Comparison of ENCODE assay signal across 1 cellular context in the genomic region with DNA sequence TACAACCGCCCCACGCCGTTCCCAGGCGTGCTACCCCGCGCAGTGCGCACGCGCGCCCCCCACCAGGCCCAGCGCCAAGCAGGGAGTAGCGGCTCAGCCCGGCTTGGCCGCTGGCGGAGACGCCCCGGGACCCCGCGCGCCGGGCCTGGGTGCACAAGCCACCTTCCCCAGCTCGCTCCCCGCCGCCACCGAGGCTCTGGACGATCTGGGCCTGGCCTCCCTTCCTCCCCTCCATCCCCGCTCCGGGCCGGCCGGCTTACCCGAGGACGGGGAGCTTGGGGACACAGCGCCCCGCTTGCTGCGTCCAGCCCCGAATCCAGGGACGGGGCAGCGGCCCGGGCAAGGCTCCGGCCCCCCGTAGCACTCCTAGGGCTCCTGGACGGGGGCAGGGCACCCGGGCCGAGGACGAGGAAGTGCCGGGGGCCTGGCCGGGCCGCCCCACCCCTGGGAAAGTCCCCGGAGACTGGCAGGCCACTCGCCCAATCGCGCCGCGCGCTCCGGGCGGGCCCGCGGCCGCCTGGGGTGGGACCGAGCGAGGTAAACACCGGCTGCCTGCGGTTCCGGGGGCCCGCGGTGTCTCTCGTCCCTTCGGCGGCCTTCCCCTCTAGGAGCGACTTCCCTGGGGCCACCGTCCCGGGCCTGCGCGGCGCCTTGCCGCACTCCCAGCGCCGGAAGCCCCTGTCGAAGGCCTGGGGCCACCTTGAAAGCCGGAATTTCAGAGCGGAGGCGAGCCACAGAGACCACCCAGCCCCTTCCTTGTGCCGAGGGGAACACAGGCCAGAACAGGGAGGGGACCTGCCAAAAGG.
TF ChIP-seq lines count a peak whose summit lies in the region.

A gene with protein sequence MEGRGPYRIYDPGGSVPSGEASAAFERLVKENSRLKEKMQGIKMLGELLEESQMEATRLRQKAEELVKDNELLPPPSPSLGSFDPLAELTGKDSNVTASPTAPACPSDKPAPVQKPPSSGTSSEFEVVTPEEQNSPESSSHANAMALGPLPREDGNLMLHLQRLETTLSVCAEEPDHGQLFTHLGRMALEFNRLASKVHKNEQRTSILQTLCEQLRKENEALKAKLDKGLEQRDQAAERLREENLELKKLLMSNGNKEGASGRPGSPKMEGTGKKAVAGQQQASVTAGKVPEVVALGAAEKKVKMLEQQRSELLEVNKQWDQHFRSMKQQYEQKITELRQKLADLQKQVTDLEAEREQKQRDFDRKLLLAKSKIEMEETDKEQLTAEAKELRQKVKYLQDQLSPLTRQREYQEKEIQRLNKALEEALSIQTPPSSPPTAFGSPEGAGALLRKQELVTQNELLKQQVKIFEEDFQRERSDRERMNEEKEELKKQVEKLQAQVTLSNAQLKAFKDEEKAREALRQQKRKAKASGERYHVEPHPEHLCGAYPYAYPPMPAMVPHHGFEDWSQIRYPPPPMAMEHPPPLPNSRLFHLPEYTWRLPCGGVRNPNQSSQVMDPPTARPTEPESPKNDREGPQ (minus strand): TSS at position 415 of the 806 bp plus-strand sequence. CDS start 15,939 bp downstream, outside the sequence.

TF ChIP-seq in HEK293, 187 proteins besides CTCF, POLR2A, EP300 and RAD21 (continued from another document and continues in another):
- TF ChIP-seq ZNF830 (tag by site-specific recombination; IDR thresholded peaks at IDR 0.05; ENCODE audit: low read depth) (no peak), GLIS2 (tag by site-specific recombination; IDR thresholded peaks at IDR 0.05) (peak; percentile 98), ZXDB (tag by site-specific recombination; IDR thresholded peaks at IDR 0.05) (peak; percentile 94), ZNF114 (tag by site-specific recombination; IDR thresholded peaks at IDR 0.05) (no peak), SP2 (tag by site-specific recombination; IDR thresholded peaks at IDR 0.05) (peak; percentile 70), RBAK (tag by site-specific recombination; IDR thresholded peaks at IDR 0.05) (no peak), WT1 (tag by site-specific recombination; IDR thresholded peaks at IDR 0.05) (peak; percentile 42; the same call in 1 of the 2 replicates), ZNF24 (tag by site-specific recombination; IDR thresholded peaks at IDR 0.05) (no peak; the same call in 1 of the 2 replicates), ZNF350 (tag by site-specific recombination; IDR thresholded peaks at IDR 0.05) (no peak), ZBTB7A (tag by site-specific recombination; IDR thresholded peaks at IDR 0.05; ENCODE audit: low read depth) (peak; percentile 71), GLI4 (tag by site-specific recombination; IDR thresholded peaks at IDR 0.05) (0 out of 2 replicates have a peak, but pooled peaks have one; percentile 82), TCF7L2 (IDR thresholded peaks at IDR 0.05; ENCODE audit: borderline replicate concordance, low read depth, low read length) (no peak), MYNN (tag by site-specific recombination; IDR thresholded peaks at IDR 0.05; ENCODE audit: borderline replicate concordance) (peak; percentile 45; the same call in 1 of the 2 replicates), ZNF548 (tag by site-specific recombination; IDR thresholded peaks at IDR 0.05) (no peak), ZNF366 (tag by site-specific recombination; conservative IDR thresholded peaks at IDR 0.05) (no peak; the same call in 1 of the 2 replicates), ZNF169 (tag by site-specific recombination; IDR thresholded peaks at IDR 0.05) (no peak), ZNF324 (tag by site-specific recombination; IDR thresholded peaks at IDR 0.05) (peak; percentile 41), ZFP69B (tag by site-specific recombination; IDR thresholded peaks at IDR 0.05) (peak; percentile 73), REPIN1 (tag by site-specific recombination; IDR thresholded peaks at IDR 0.05; ENCODE audit: low read depth) (peak; percentile 76; the same call in 1 of the 2 replicates), ZNF621 (tag by site-specific recombination; IDR thresholded peaks at IDR 0.05) (no peak), ZNF121 (tag by site-specific recombination; IDR thresholded peaks at IDR 0.05) (peak; percentile 91), ZIC2 (tag by site-specific recombination; IDR thresholded peaks at IDR 0.05) (peak; percentile 91), GLIS1 (tag by site-specific recombination; IDR thresholded peaks at IDR 0.05) (peak; percentile 90), ZFP3 (tag by site-specific recombination; IDR thresholded peaks at IDR 0.05; ENCODE audit: low read depth) (no peak), ZNF426 (tag by site-specific recombination; IDR thresholded peaks at IDR 0.05) (no peak)
- TF ChIP-seq, protein P1, sequence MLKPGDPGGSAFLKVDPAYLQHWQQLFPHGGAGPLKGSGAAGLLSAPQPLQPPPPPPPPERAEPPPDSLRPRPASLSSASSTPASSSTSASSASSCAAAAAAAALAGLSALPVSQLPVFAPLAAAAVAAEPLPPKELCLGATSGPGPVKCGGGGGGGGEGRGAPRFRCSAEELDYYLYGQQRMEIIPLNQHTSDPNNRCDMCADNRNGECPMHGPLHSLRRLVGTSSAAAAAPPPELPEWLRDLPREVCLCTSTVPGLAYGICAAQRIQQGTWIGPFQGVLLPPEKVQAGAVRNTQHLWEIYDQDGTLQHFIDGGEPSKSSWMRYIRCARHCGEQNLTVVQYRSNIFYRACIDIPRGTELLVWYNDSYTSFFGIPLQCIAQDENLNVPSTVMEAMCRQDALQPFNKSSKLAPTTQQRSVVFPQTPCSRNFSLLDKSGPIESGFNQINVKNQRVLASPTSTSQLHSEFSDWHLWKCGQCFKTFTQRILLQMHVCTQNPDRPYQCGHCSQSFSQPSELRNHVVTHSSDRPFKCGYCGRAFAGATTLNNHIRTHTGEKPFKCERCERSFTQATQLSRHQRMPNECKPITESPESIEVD (tag by site-specific recombination; IDR thresholded peaks at IDR 0.05) = no peak
- TF ChIP-seq, protein P2, sequence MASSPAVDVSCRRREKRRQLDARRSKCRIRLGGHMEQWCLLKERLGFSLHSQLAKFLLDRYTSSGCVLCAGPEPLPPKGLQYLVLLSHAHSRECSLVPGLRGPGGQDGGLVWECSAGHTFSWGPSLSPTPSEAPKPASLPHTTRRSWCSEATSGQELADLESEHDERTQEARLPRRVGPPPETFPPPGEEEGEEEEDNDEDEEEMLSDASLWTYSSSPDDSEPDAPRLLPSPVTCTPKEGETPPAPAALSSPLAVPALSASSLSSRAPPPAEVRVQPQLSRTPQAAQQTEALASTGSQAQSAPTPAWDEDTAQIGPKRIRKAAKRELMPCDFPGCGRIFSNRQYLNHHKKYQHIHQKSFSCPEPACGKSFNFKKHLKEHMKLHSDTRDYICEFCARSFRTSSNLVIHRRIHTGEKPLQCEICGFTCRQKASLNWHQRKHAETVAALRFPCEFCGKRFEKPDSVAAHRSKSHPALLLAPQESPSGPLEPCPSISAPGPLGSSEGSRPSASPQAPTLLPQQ (tag by site-specific recombination; IDR thresholded peaks at IDR 0.05) = peak; percentile 89
- TF ChIP-seq, protein P3, sequence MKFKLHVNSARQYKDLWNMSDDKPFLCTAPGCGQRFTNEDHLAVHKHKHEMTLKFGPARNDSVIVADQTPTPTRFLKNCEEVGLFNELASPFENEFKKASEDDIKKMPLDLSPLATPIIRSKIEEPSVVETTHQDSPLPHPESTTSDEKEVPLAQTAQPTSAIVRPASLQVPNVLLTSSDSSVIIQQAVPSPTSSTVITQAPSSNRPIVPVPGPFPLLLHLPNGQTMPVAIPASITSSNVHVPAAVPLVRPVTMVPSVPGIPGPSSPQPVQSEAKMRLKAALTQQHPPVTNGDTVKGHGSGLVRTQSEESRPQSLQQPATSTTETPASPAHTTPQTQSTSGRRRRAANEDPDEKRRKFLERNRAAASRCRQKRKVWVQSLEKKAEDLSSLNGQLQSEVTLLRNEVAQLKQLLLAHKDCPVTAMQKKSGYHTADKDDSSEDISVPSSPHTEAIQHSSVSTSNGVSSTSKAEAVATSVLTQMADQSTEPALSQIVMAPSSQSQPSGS (tag by site-specific recombination; IDR thresholded peaks at IDR 0.05; ENCODE audit: low read depth) = 0 out of 2 replicates have a peak, but pooled peaks have one; percentile 24
- TF ChIP-seq, protein P4, sequence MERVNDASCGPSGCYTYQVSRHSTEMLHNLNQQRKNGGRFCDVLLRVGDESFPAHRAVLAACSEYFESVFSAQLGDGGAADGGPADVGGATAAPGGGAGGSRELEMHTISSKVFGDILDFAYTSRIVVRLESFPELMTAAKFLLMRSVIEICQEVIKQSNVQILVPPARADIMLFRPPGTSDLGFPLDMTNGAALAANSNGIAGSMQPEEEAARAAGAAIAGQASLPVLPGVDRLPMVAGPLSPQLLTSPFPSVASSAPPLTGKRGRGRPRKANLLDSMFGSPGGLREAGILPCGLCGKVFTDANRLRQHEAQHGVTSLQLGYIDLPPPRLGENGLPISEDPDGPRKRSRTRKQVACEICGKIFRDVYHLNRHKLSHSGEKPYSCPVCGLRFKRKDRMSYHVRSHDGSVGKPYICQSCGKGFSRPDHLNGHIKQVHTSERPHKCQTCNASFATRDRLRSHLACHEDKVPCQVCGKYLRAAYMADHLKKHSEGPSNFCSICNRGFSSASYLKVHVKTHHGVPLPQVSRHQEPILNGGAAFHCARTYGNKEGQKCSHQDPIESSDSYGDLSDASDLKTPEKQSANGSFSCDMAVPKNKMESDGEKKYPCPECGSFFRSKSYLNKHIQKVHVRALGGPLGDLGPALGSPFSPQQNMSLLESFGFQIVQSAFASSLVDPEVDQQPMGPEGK (tag by site-specific recombination; IDR thresholded peaks at IDR 0.05) = peak; percentile 95
- TF ChIP-seq, protein P5, sequence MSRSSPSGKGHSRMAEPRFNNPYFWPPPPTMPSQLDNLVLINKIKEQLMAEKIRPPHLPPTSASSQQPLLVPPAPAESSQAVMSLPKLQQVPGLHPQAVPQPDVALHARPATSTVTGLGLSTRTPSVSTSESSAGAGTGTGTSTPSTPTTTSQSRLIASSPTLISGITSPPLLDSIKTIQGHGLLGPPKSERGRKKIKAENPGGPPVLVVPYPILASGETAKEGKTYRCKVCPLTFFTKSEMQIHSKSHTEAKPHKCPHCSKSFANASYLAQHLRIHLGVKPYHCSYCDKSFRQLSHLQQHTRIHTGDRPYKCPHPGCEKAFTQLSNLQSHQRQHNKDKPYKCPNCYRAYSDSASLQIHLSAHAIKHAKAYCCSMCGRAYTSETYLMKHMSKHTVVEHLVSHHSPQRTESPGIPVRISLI (tag by site-specific recombination; IDR thresholded peaks at IDR 0.05) = no peak
- TF ChIP-seq, protein P6, sequence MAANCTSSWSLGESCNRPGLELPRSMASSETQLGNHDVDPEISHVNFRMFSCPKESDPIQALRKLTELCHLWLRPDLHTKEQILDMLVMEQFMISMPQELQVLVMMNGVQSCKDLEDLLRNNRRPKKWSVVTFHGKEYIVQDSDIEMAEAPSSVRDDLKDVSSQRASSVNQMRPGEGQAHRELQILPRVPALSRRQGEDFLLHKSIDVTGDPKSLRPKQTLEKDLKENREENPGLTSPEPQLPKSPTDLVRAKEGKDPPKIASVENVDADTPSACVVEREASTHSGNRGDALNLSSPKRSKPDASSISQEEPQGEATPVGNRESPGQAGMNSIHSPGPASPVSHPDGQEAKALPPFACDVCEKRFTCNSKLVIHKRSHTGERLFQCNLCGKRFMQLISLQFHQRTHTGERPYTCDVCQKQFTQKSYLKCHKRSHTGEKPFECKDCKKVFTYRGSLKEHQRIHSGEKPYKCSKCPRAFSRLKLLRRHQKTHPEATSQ (tag by site-specific recombination; IDR thresholded peaks at IDR 0.05) = peak; percentile 87
- TF ChIP-seq, protein P7, sequence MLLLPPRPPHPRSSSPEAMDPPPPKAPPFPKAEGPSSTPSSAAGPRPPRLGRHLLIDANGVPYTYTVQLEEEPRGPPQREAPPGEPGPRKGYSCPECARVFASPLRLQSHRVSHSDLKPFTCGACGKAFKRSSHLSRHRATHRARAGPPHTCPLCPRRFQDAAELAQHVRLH (tag by site-specific recombination; IDR thresholded peaks at IDR 0.05) = peak; percentile 39; the same call in 1 of the 2 replicates
- TF ChIP-seq, protein P8, sequence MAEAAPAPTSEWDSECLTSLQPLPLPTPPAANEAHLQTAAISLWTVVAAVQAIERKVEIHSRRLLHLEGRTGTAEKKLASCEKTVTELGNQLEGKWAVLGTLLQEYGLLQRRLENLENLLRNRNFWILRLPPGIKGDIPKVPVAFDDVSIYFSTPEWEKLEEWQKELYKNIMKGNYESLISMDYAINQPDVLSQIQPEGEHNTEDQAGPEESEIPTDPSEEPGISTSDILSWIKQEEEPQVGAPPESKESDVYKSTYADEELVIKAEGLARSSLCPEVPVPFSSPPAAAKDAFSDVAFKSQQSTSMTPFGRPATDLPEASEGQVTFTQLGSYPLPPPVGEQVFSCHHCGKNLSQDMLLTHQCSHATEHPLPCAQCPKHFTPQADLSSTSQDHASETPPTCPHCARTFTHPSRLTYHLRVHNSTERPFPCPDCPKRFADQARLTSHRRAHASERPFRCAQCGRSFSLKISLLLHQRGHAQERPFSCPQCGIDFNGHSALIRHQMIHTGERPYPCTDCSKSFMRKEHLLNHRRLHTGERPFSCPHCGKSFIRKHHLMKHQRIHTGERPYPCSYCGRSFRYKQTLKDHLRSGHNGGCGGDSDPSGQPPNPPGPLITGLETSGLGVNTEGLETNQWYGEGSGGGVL (tag by site-specific recombination; IDR thresholded peaks at IDR 0.05) = peak; percentile 66
- TF ChIP-seq, protein P9, sequence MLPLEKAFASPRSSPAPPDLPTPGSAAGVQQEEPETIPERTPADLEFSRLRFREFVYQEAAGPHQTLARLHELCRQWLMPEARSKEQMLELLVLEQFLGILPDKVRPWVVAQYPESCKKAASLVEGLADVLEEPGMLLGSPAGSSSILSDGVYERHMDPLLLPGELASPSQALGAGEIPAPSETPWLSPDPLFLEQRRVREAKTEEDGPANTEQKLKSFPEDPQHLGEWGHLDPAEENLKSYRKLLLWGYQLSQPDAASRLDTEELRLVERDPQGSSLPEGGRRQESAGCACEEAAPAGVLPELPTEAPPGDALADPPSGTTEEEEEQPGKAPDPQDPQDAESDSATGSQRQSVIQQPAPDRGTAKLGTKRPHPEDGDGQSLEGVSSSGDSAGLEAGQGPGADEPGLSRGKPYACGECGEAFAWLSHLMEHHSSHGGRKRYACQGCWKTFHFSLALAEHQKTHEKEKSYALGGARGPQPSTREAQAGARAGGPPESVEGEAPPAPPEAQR (tag by site-specific recombination; IDR thresholded peaks at IDR 0.05) = no peak
- TF ChIP-seq, protein P10, sequence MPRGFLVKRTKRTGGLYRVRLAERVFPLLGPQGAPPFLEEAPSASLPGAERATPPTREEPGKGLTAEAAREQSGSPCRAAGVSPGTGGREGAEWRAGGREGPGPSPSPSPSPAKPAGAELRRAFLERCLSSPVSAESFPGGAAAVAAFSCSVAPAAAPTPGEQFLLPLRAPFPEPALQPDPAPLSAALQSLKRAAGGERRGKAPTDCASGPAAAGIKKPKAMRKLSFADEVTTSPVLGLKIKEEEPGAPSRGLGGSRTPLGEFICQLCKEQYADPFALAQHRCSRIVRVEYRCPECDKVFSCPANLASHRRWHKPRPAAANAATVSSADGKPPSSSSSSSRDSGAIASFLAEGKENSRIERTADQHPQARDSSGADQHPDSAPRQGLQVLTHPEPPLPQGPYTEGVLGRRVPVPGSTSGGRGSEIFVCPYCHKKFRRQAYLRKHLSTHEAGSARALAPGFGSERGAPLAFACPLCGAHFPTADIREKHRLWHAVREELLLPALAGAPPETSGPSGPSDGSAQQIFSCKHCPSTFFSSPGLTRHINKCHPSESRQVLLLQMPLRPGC (tag by site-specific recombination; IDR thresholded peaks at IDR 0.05) = 0 out of 2 replicates have a peak, but pooled peaks have one; percentile 25
- TF ChIP-seq, protein P11, sequence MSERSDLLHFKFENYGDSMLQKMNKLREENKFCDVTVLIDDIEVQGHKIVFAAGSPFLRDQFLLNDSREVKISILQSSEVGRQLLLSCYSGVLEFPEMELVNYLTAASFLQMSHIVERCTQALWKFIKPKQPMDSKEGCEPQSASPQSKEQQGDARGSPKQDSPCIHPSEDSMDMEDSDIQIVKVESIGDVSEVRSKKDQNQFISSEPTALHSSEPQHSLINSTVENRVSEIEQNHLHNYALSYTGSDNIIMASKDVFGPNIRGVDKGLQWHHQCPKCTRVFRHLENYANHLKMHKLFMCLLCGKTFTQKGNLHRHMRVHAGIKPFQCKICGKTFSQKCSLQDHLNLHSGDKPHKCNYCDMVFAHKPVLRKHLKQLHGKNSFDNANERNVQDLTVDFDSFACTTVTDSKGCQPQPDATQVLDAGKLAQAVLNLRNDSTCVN (tag by site-specific recombination; optimal IDR thresholded peaks at IDR 0.05) = peak; percentile 99
